8 cellular contexts compared by ENCODE assay signal in genomic region chr19:40570313-40571004, GRCh38. TPM values are rescaled to one million over a fixed set of nuclear protein-coding genes. Genes with fewer than 3 reads are reported as not detected.
DNase-seq lines count a peak whose midpoint lies in the region; ATAC-seq and TF ChIP-seq lines count a peak whose summit lies in the region.

No MANE protein-coding gene starts in this region.

- no peak overlapping the region for H3K27ac Mint-ChIP-seq in activated T-cell treated with anti-CD3 and anti-CD28 coated beads, Interleukin-2, amount 50 U/mL, for 72 hours
- H3K27ac Mint-ChIP-seq in naive B cell: peak overlapping the region; percentile 69 to 97 (median 82)

- peak; percentile 71 for TF ChIP-seq CTCF in KMS-11 (conservative IDR thresholded peaks at IDR 0.05; ENCODE audit: low read depth, low read length)
- TF ChIP-seq CTCF in Peyer's patch (IDR thresholded peaks at IDR 0.05): peak in 3 of 6 experiments; percentile 42 to 60 (median 54)

- H3K4me3 ChIP-seq in KMS-11 (IDR thresholded peaks at IDR 0.05; ENCODE audit: insufficient read depth, low read depth, low read length) (no peak overlapping the region), Peyer's patch (peak overlapping the region; percentile 16 to 58 (median 46))

- H3K36me3 Mint-ChIP-seq in activated T-cell treated with anti-CD3 and anti-CD28 coated beads, Interleukin-2, amount 50 U/mL, for 72 hours (ENCODE audit: insufficient read depth in 2 of 2): peaks cover 0 to 2% of the 10 kb centered on the region in 2 donors
- H3K36me3 Mint-ChIP-seq in naive B cell: no peaks in the 10 kb centered on the region

- H3K4me1 ChIP-seq in KMS-11 (ENCODE audit: low read depth, poor library complexity, severe bottlenecking) (peaks cover 8% of the 10 kb centered on the region), Peyer's patch (peaks cover 0 to 12% (median 6%) of the 10 kb centered on the region in 4 donors)

- H3K4me3 Mint-ChIP-seq in activated T-cell treated with anti-CD3 and anti-CD28 coated beads, Interleukin-2, amount 50 U/mL, for 72 hours: peak overlapping the region; percentile 62 to 80
- peak overlapping the region; percentile 20 to 88 (median 83) for H3K4me3 Mint-ChIP-seq in naive B cell

- H3K9me3 ChIP-seq in Peyer's patch: no peaks in the 10 kb centered on the region

- H3K4me1 Mint-ChIP-seq in activated T-cell treated with anti-CD3 and anti-CD28 coated beads, Interleukin-2, amount 50 U/mL, for 72 hours (ENCODE audit: low read depth): peaks cover 16% of the 10 kb centered on the region
- H3K4me1 Mint-ChIP-seq in naive B cell: peaks cover 17 to 20% (median 19%) of the 10 kb centered on the region in 3 donors

- no peak for TF ChIP-seq POLR2A in Peyer's patch (IDR thresholded peaks at IDR 0.05)

- H3K4me2 ChIP-seq in KMS-11: peak overlapping the region; percentile 98

- no peaks in the 10 kb centered on the region for H3K36me3 ChIP-seq in KMS-11 (ENCODE audit: insufficient read depth)
- no peaks in the 10 kb centered on the region for H3K36me3 ChIP-seq in Peyer's patch

- peak; percentile 82 for ATAC-seq in GM21786 (IDR thresholded peaks at IDR 0.05; ENCODE audit: unreplicated experiment)
- ATAC-seq in activated T-cell treated with anti-CD3 and anti-CD28 coated beads, Interleukin-2, amount 50 U/mL, for 72 hours (replicated peaks in 1 of 2): peak; percentile 95
- ATAC-seq in naive B cell (ENCODE audit: low read depth in 2 of 2): peak; percentile 87 to 91

- peaks cover 0 to 2% of the 10 kb centered on the region in 2 donors for H3K9me3 Mint-ChIP-seq in activated T-cell treated with anti-CD3 and anti-CD28 coated beads, Interleukin-2, amount 50 U/mL, for 72 hours
- H3K9me3 Mint-ChIP-seq in naive B cell: peaks cover 0 to 6% (median 0%) of the 10 kb centered on the region in 7 donors

- H3K9ac ChIP-seq in KMS-11: no peak overlapping the region

- H4K20me1 ChIP-seq in KMS-11 (ENCODE audit: insufficient read depth): no peaks in the 10 kb centered on the region

- H3K79me2 ChIP-seq in KMS-11 (ENCODE audit: insufficient read depth, low read depth): no peaks in the 10 kb centered on the region

- peaks cover 37% of the 10 kb centered on the region for H3K27me3 Mint-ChIP-seq in activated T-cell treated with anti-CD3 and anti-CD28 coated beads, Interleukin-2, amount 50 U/mL, for 72 hours (ENCODE audit: low read depth)
- peaks cover 4 to 31% (median 13%) of the 10 kb centered on the region in 3 donors for H3K27me3 Mint-ChIP-seq in naive B cell

- H3K27ac ChIP-seq in KMS-11: no peak overlapping the region
- peak overlapping the region in 2 of 4 donors; percentile 36 to 55 for H3K27ac ChIP-seq in Peyer's patch

- peaks cover 6% of the 10 kb centered on the region; the same call in 1 of the 2 replicates for H3K27me3 ChIP-seq in KMS-11 (ENCODE audit: insufficient read depth, low read depth)
- peaks cover 0 to 13% of the 10 kb centered on the region in 2 donors for H3K27me3 ChIP-seq in Peyer's patch

- H2AFZ ChIP-seq in KMS-11 (ENCODE audit: low read depth): peak overlapping the region; percentile 98; the same call in 1 of the 2 replicates

- DNase-seq in DMS79 (lab: John Stamatoyannopoulos, UW) (peak; percentile 99), Peyer's patch (peak; percentile 99 to 100 (median 100)), fibroblast of gingiva (ENCODE audit: low read depth) (peak; percentile 98), naive B cell (peak; percentile 98)
- peak; percentile 98 to 99 for DNase-seq in activated T-cell treated with anti-CD3 and anti-CD28 coated beads, Interleukin-2, amount 50 U/mL, for 72 hours
- peak; percentile 87 to 98 for DNase-seq in stimulated activated CD8-positive, alpha-beta memory T cell treated with anti-CD3 and anti-CD28 coated beads, Interleukin-7, amount 100 ng/mL, for 48 hours (ENCODE audit: extremely low read depth in 1 of 2, low read depth in 1 of 2)

RNA-seq across cellular contexts. Expression of gene SHKBP1, which starts 6.2 kb away (rescaled TPM):
- total RNA-seq in Peyer's patch: 100 to 1,000 TPM in 2 of 4 donors, 10 to 100 TPM in 2; 73.4 to 121 (median 99.9) TPM
- total RNA-seq in activated T-cell treated with anti-CD3 and anti-CD28 coated beads, Interleukin-2, amount 50 U/mL, for 72 hours: 100 to 1,000 TPM; 145 to 152 TPM
- polyA plus RNA-seq in naive B cell (ENCODE audit: low read depth in 6 of 6): 100 to 1,000 TPM; 125 to 196 (median 152) TPM

RNA-seq across cellular contexts. Expression of gene LTBP4, which starts 30.7 kb away (rescaled TPM):
- 100 to 1,000 TPM; 164 to 484 (median 329) TPM for total RNA-seq in Peyer's patch
- total RNA-seq in activated T-cell treated with anti-CD3 and anti-CD28 coated beads, Interleukin-2, amount 50 U/mL, for 72 hours: 100 to 1,000 TPM; 164 to 195 TPM
- polyA plus RNA-seq in naive B cell (ENCODE audit: low read depth in 6 of 6): 10 to 100 TPM in 5 of 6 donors, 1 to 10 TPM in 1; 9.6 to 18.1 (median 14.5) TPM
